Comparison of ENCODE assay signal across 3 cellular contexts in genomic region chr9:93434056-93434455, GRCh38.
A peak's percentile ranks its signal among the peaks of the same experiment; 100 is the strongest.
TF ChIP-seq lines count a peak whose summit lies in the region.

No MANE protein-coding gene starts in this region.

TF ChIP-seq in A549, 52 proteins besides CTCF, POLR2A, EP300 and RAD21:
- TF ChIP-seq FOSL2 (IDR thresholded peaks at IDR 0.05) = no peak
- no peak for TF ChIP-seq FOSL2 (CRISPR knock-in tag; IDR thresholded peaks at IDR 0.05)
- TF ChIP-seq MAFK (IDR thresholded peaks at IDR 0.05; ENCODE audit: partially characterized antibody) = peak; percentile 60
TF ChIP-seq in A549: peak in this region for 1.

TF ChIP-seq in IMR-90, 13 proteins besides CTCF, POLR2A, EP300 and RAD21:
- TF ChIP-seq, protein P1, sequence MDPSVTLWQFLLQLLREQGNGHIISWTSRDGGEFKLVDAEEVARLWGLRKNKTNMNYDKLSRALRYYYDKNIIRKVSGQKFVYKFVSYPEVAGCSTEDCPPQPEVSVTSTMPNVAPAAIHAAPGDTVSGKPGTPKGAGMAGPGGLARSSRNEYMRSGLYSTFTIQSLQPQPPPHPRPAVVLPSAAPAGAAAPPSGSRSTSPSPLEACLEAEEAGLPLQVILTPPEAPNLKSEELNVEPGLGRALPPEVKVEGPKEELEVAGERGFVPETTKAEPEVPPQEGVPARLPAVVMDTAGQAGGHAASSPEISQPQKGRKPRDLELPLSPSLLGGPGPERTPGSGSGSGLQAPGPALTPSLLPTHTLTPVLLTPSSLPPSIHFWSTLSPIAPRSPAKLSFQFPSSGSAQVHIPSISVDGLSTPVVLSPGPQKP (IDR thresholded peaks at IDR 0.05; ENCODE audit: borderline replicate concordance, low read depth, low read length) = no peak
- no peak for TF ChIP-seq MAZ (IDR thresholded peaks at IDR 0.05; ENCODE audit: borderline replicate concordance, low read depth, low read length)
- peak; percentile 66 for TF ChIP-seq MAFK (IDR thresholded peaks at IDR 0.05; ENCODE audit: low read depth, low read length)
- TF ChIP-seq CHD1 (IDR thresholded peaks at IDR 0.05; ENCODE audit: low read depth, low read length) = no peak

TF ChIP-seq in H1, 55 proteins besides CTCF, POLR2A, EP300 and RAD21:
- no peak for TF ChIP-seq KDM5A (IDR thresholded peaks at IDR 0.05; ENCODE audit: low read length)
- TF ChIP-seq MAFK (IDR thresholded peaks at IDR 0.05; ENCODE audit: low read depth, low read length) = 0 out of 2 replicates have a peak, but pooled peaks have one; percentile 5
